In genomic region chr9:138062196-138062595, GRCh38 we compare ENCODE assay signal across 32 cellular contexts.
"Had no signal": no experiment of that assay in that cellular context is flagged by ENCODE, and none has a peak within 500 bp of the region (broad histone marks: within the 10 kb centered on the region; RNA-seq: fewer than 3 reads in every experiment).

No MANE protein-coding gene starts in this region.

- H3K4me3 ChIP-seq: ascending aorta, breast epithelium, esophagus muscularis mucosa, gastrocnemius medialis, heart left ventricle had no signal

- H3K4me1 ChIP-seq: ascending aorta, breast epithelium, esophagus muscularis mucosa, foreskin keratinocyte, gastrocnemius medialis, heart left ventricle had no signal

- H3K9me3 ChIP-seq: ascending aorta, breast epithelium, esophagus muscularis mucosa, gastrocnemius medialis, heart left ventricle had no signal

- FAIRE-seq: colon had no signal

- H3K27ac ChIP-seq: ascending aorta, breast epithelium, esophagus muscularis mucosa, foreskin keratinocyte, gastrocnemius medialis, heart left ventricle, WERI-Rb-1 had no signal

- H3K36me3 ChIP-seq: ascending aorta, breast epithelium, esophagus muscularis mucosa, gastrocnemius medialis, heart left ventricle had no signal

- H3K27me3 ChIP-seq: ascending aorta, foreskin keratinocyte had no signal

- ATAC-seq: activated CD4-positive, CD25-positive, alpha-beta regulatory T cell treated with anti-CD3 and anti-CD28 coated beads, Interleukin-2, amount 50 U/mL, for 24 hours; activated CD8-positive, alpha-beta memory T cell treated with anti-CD3 and anti-CD28 coated beads, Interleukin-2, amount 10 ng/mL, durations not matched to agents 7 days and 5 days; activated CD8-positive, alpha-beta T cell treated with anti-CD3 and anti-CD28 coated beads, Interleukin-2, amount 10 ng/mL, durations not matched to agents 7 days and 5 days; activated naive CD4-positive, alpha-beta T cell treated with anti-CD3 and anti-CD28 coated beads, Interleukin-2, amount 50 U/mL, for 72 hours; activated T-helper 17 cell treated with anti-CD3 and anti-CD28 coated beads, Interleukin-2, amount 50 U/mL, for 72 hours; effector memory CD8-positive, alpha-beta T cell; foreskin keratinocyte; gastrocnemius medialis; heart left ventricle; T-helper 17 cell had no signal

- DNase-seq: activated B cell treated with CpG ODN at 0.5 μM for 24 hours; activated CD4-positive, alpha-beta memory T cell treated with anti-CD3 and anti-CD28 coated beads for 36 hours; activated CD4-positive, alpha-beta T cell treated with anti-CD3 and anti-CD28 coated beads for 48 hours; activated CD8-positive, alpha-beta memory T cell treated with anti-CD3 and anti-CD28 coated beads, Interleukin-2, amount 10 ng/mL, durations not matched to agents 7 days and 5 days; activated CD8-positive, alpha-beta memory T cell treated with anti-CD3 and anti-CD28 coated beads, Interleukin-2, amount 50 U/mL, for 4 hours; activated CD8-positive, alpha-beta T cell treated with anti-CD3 and anti-CD28 coated beads, Interleukin-2, amount 10 ng/mL, durations not matched to agents 7 days and 5 days; activated gamma-delta T cell; activated naive CD4-positive, alpha-beta T cell; activated naive CD4-positive, alpha-beta T cell treated with anti-CD3 and anti-CD28 coated beads, Interleukin-2, amount 10 ng/mL, durations not matched to agents 7 days and 5 days; activated naive CD8-positive, alpha-beta T cell treated with anti-CD3 and anti-CD28 coated beads, Interleukin-2, amount 10 ng/mL, durations not matched to agents 7 days and 5 days; activated T-cell treated with anti-CD3 and anti-CD28 coated beads, Interleukin-2, amount 50 U/mL, for 1 hour; caudate nucleus; cortex of kidney; dermis blood vessel endothelial cell; effector CD4-positive, alpha-beta T cell; effector memory CD8-positive, alpha-beta T cell; erythroblast; foreskin keratinocyte; glutamatergic neuron; T-helper 1 cell; T-helper 17 cell; T1000 had no signal
